In the genomic region with DNA sequence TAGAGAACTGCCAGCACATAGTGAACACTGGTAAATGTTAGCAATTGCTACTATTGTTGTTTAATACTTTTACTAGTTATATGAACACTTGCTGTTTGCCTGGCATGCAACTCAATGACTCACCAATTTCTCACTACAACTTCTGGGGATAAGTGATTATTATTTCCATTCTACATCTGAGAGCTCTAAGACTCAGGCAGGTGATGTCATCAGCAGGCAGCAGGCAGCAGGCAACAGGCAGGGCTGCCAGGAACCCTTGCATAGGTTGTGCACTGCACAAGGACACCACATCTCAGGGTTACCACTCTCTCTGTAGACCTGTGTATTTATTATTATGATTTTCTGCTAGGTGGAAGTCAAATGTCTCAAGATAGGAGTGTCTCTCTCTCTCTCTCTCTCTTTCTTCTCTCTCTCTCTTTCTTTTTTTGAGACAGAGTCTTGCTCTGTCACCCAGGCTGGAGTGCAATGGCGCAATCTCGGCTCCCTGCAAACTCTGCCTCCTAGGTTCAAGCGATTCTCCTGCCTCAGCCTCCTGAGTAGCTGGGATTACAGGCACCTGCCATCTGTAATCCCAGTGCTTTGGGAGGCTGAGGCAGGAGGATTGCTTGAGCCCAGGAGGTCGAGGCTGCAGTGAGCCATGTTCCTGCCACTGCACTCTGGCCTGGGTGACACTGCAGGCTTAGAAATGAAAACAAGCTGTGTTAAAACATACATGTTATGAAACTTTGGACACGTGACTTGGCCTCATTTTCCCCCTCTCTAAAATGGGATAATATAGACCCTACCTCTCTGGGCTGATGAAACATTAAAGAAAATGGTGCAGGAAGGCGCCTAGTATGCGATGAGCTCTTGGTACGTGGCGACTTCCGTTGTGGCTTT, we compare ENCODE assay signal across 13 cellular contexts. TPM values are rescaled to one million over a fixed set of nuclear protein-coding genes. Genes with fewer than 3 reads are reported as not detected.
DNase-seq lines count a peak whose midpoint lies in the region; ATAC-seq, FAIRE-seq and TF ChIP-seq lines count a peak whose summit lies in the region.
"Had no signal": no experiment of that assay in that cellular context is flagged by ENCODE, and none has a peak within 500 bp of the region (broad histone marks: within the 10 kb centered on the region; RNA-seq: fewer than 3 reads in every experiment).

No MANE protein-coding gene starts in this region.

- H3K27me3 ChIP-seq in GM23248 (replicated peaks; ENCODE audit: insufficient read depth) (0 out of 2 replicates have a peak, but pooled peaks cover 5% of the 10 kb centered on the region), suprapubic skin (no peaks in the 10 kb centered on the region)

- no peaks in the 10 kb centered on the region for H3K27me3 Mint-ChIP-seq in activated T-cell treated with anti-CD3 and anti-CD28 coated beads, Interleukin-2, amount 50 U/mL, for 72 hours (ENCODE audit: low read depth)

- TF ChIP-seq EP300 in suprapubic skin (IDR thresholded peaks at IDR 0.05): no peak

- H3K36me3 ChIP-seq in GM23248 (ENCODE audit: low read depth): no peaks in the 10 kb centered on the region
- H3K36me3 ChIP-seq in suprapubic skin: no peaks in the 10 kb centered on the region

- H3K4me3 ChIP-seq in GM23248 (no peak overlapping the region), fibroblast of villous mesenchyme (ENCODE audit: low read depth, low read length) (no peak overlapping the region), suprapubic skin (no peak overlapping the region)
- H3K4me3 ChIP-seq: psoas muscle had no signal

- TF ChIP-seq POLR2A in GM12891 (IDR thresholded peaks at IDR 0.05; ENCODE audit: low read depth, low read length) (no peak), suprapubic skin (IDR thresholded peaks at IDR 0.05) (no peak)

- H3K9me2 ChIP-seq in GM23248 (ENCODE audit: insufficient read depth): no peaks in the 10 kb centered on the region

- no peaks in the 10 kb centered on the region for H3K9me3 ChIP-seq in GM23248 (ENCODE audit: low read depth)
- no peaks in the 10 kb centered on the region for H3K9me3 ChIP-seq in suprapubic skin
- H3K9me3 ChIP-seq: psoas muscle had no signal

- 72 to 74% methylated on average over 10 of the region's 10 CpGs for WGBS in GM23248 (ENCODE audit: low coverage in 1 of 2, low lambda C conversion rate in 2 of 2, missing lambda C conversion rate in 2 of 2), 2 experiments
- 84% methylated on average over 10 of the region's 10 CpGs for WGBS in suprapubic skin

- in situ Hi-C loops in GM23248 (cut with MboI): no loop called here

- H3K36me3 Mint-ChIP-seq in activated T-cell treated with anti-CD3 and anti-CD28 coated beads, Interleukin-2, amount 50 U/mL, for 72 hours (ENCODE audit: insufficient read depth in 2 of 2): no peaks in the 10 kb centered on the region

- peak; percentile 62 to 66 for ATAC-seq in activated T-cell treated with anti-CD3 and anti-CD28 coated beads, Interleukin-2, amount 50 U/mL, for 72 hours (replicated peaks in 1 of 2)
- no peak for ATAC-seq in HG02610 (IDR thresholded peaks at IDR 0.05; ENCODE audit: unreplicated experiment)
- no peak for ATAC-seq in HG02981 (IDR thresholded peaks at IDR 0.05; ENCODE audit: unreplicated experiment)
- ATAC-seq: psoas muscle had no signal

- H3K9me3 Mint-ChIP-seq in activated T-cell treated with anti-CD3 and anti-CD28 coated beads, Interleukin-2, amount 50 U/mL, for 72 hours: peaks cover 0 to 2% of the 10 kb centered on the region in 2 donors

- no peak overlapping the region for H3K27ac Mint-ChIP-seq in activated T-cell treated with anti-CD3 and anti-CD28 coated beads, Interleukin-2, amount 50 U/mL, for 72 hours

- H3K79me2 ChIP-seq in GM23248 (ENCODE audit: insufficient read depth): no peaks in the 10 kb centered on the region

- H3K4me2 ChIP-seq in GM23248 (ENCODE audit: unreplicated experiment): no peak overlapping the region

- no peaks in the 10 kb centered on the region for H3F3A ChIP-seq in GM23248 (ENCODE audit: insufficient read depth)

- no peak for TF ChIP-seq CTCF in fibroblast of villous mesenchyme (IDR thresholded peaks at IDR 0.05; ENCODE audit: insufficient read depth, low read depth, low read length)
- no peak for TF ChIP-seq CTCF in suprapubic skin (IDR thresholded peaks at IDR 0.05)

- no peak overlapping the region for H3K27ac ChIP-seq in GM23248
- no peak overlapping the region for H3K27ac ChIP-seq in suprapubic skin
- H3K27ac ChIP-seq: psoas muscle had no signal

- H2AFZ ChIP-seq in GM23248: no peak overlapping the region

- DNase-seq in AG08395 (ENCODE audit: low spot score) (peak; percentile 76), GM23248 (peak; percentile 88), fibroblast of villous mesenchyme (ENCODE audit: low read depth) (peak; percentile 14), GM12891 (ENCODE audit: insufficient read length, low spot score) (no peak), suprapubic skin (ENCODE audit: low spot score in 2 of 2) (no peak)
- DNase-seq in activated T-cell treated with anti-CD3 and anti-CD28 coated beads, Interleukin-2, amount 50 U/mL, for 72 hours: peak in 1 of 2 donors; percentile 27
- DNase-seq: NCI-H446, psoas muscle had no signal

- no peak for FAIRE-seq in GM12891 (lab: Jason Lieb, UNC)
- FAIRE-seq: D721Med, endometrium had no signal

- peaks cover 27% of the 10 kb centered on the region for H3K4me1 Mint-ChIP-seq in activated T-cell treated with anti-CD3 and anti-CD28 coated beads, Interleukin-2, amount 50 U/mL, for 72 hours (ENCODE audit: low read depth)

- no peak overlapping the region for H3K9ac ChIP-seq in GM23248

- no peaks in the 10 kb centered on the region for H4K20me1 ChIP-seq in GM23248 (ENCODE audit: insufficient read depth)

- 0 out of 2 replicates have a peak, but pooled peaks cover 2% of the 10 kb centered on the region for H3K4me1 ChIP-seq in GM23248 (ENCODE audit: insufficient read depth)
- H3K4me1 ChIP-seq in suprapubic skin: peaks cover 7% of the 10 kb centered on the region

- H3K4me3 Mint-ChIP-seq in activated T-cell treated with anti-CD3 and anti-CD28 coated beads, Interleukin-2, amount 50 U/mL, for 72 hours: no peak overlapping the region

TF ChIP-seq in GM12891, 5 proteins besides CTCF, POLR2A, EP300 and RAD21:
- TF ChIP-seq POU2F2 (IDR thresholded peaks at IDR 0.05; ENCODE audit: low read depth, low read length) (no peak), PAX5 (IDR thresholded peaks at IDR 0.05; ENCODE audit: insufficient read depth, low read length, severe bottlenecking) (no peak), TAF1 (IDR thresholded peaks at IDR 0.05; ENCODE audit: low read depth, low read length) (no peak), SPI1 (IDR thresholded peaks at IDR 0.05; ENCODE audit: low read depth, low read length) (no peak), POLR2AphosphoS5 (IDR thresholded peaks at IDR 0.05; ENCODE audit: low read depth, low read length) (no peak)

RNA-seq across cellular contexts. Expression of gene HPN, which starts 22.7 kb away (rescaled TPM):
- not detected in 2 replicates for total RNA-seq in GM23248 (2014; rRNA removed; shearing (Covaris generic))
- not detected in 2 replicates for polyA plus RNA-seq in GM23248 (2016; fragmentation: Nextera tagmentation; extraction: Ambion mirVana)
- total RNA-seq in activated T-cell treated with anti-CD3 and anti-CD28 coated beads, Interleukin-2, amount 50 U/mL, for 72 hours: under 1 TPM; 0.19 to 0.30 TPM
- total RNA-seq in fibroblast of villous mesenchyme (not detected in 2 replicates), suprapubic skin (1 to 10 TPM in 1 of 4 donors, under 1 TPM in 2, not detected in 1; 0.26 to 1.7 (median 0.56) TPM)
- polyA plus RNA-seq in GM12891 (2012; ENCODE audit: low read depth, missing spikeins): 0.06 TPM

RNA-seq across cellular contexts. Expression of gene SCN1B, which starts 33.9 kb away (rescaled TPM):
- total RNA-seq in GM23248 (2014; rRNA removed; shearing (Covaris generic)): 1.7 and 2.0 TPM in 2 replicates
- 1.5 and 1.8 TPM in 2 replicates for polyA plus RNA-seq in GM23248 (2016; fragmentation: Nextera tagmentation; extraction: Ambion mirVana)
- 1 to 10 TPM; 2.7 to 4.7 TPM for total RNA-seq in activated T-cell treated with anti-CD3 and anti-CD28 coated beads, Interleukin-2, amount 50 U/mL, for 72 hours
- 2.6 and 3.2 TPM in 2 replicates for total RNA-seq in fibroblast of villous mesenchyme
- polyA plus RNA-seq in GM12891 (2012; ENCODE audit: low read depth, missing spikeins): 0.18 TPM
- total RNA-seq in suprapubic skin: 1 to 10 TPM; 1.4 to 4.3 (median 2.9) TPM

RNA-seq across cellular contexts. Expression of gene FXYD3, which starts 51.4 kb away (rescaled TPM):
- not detected in 2 replicates for total RNA-seq in GM23248 (2014; rRNA removed; shearing (Covaris generic))
- polyA plus RNA-seq in GM23248 (2016; fragmentation: Nextera tagmentation; extraction: Ambion mirVana): not detected in 2 replicates
- not detected for total RNA-seq in activated T-cell treated with anti-CD3 and anti-CD28 coated beads, Interleukin-2, amount 50 U/mL, for 72 hours
- total RNA-seq in fibroblast of villous mesenchyme (not detected in 2 replicates), suprapubic skin (100 to 1,000 TPM; 383 to 765 (median 575) TPM)
- polyA plus RNA-seq in GM12891 (2012; ENCODE audit: low read depth, missing spikeins): not detected
- total RNA-seq: liver, psoas muscle had no signal

Comparison
In these comparisons a context has a peak if more than half of its experiments do, and no peak if none do; other contexts are left out.
1. DNase-seq: peak in AG08395 (single experiment), GM23248 (single experiment) and fibroblast of villous mesenchyme (single experiment); none in GM12891 (single experiment) and suprapubic skin (0 of 2).
2. ATAC-seq: peak in activated T-cell treated with anti-CD3 and anti-CD28 coated beads, Interleukin-2, amount 50 U/mL, for 72 hours (2 of 2); none in HG02610 (single experiment) and HG02981 (single experiment).
3. RNA of gene FXYD3, which starts 51.4 kb away (total RNA-seq): 383 to 765 TPM in suprapubic skin; not detected in GM23248, not detected in activated T-cell treated with anti-CD3 and anti-CD28 coated beads, Interleukin-2, amount 50 U/mL, for 72 hours and not detected in fibroblast of villous mesenchyme; every median in the first group is over 100 times any median in the second.